Comparison of ENCODE assay signal across 11 cellular contexts in the genomic region with DNA sequence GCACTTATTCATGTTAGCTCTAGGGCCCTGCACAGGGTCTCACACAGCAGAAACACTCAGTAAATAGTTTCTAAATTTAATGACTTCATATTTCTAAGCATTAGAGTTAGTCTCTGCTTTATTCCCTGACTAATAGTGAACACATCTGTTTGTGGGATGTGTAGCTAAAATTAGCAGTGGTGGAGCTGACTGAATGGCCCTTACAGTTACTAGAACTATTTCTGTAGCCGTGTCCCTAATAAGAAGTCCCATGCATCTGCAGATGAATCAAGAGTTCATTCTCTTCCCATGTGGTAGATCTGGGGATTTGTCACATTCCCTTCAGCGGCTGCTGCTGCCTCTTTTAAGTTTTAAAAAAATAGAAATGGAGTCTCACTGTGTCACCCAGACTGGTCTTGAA. TPM values are rescaled to one million over a fixed set of nuclear protein-coding genes. Genes with fewer than 3 reads are reported as not detected.
DNase-seq lines count a peak whose midpoint lies in the region; ATAC-seq and TF ChIP-seq lines count a peak whose summit lies in the region.
"Had no signal": no experiment of that assay in that cellular context is flagged by ENCODE, and none has a peak within 500 bp of the region (broad histone marks: within the 10 kb centered on the region; RNA-seq: fewer than 3 reads in every experiment).

No MANE protein-coding gene starts in this region.

- no peak overlapping the region for H2AFZ ChIP-seq in osteoblast (ENCODE audit: low read length)

- peak; percentile 47 for DNase-seq in AG08396 (ENCODE audit: low spot score)
- peak; percentile 50 for DNase-seq in MV-4-11 (lab: John Stamatoyannopoulos, UW)
- peak; percentile 50 for DNase-seq in fibroblast of peridontal ligament (ENCODE audit: extremely low read depth)
- DNase-seq in osteoblast (ENCODE audit: insufficient read length, low spot score, missing footprints) = no peak
- DNase-seq in activated T-cell treated with anti-CD3 and anti-CD28 coated beads, Interleukin-2, amount 50 U/mL, for 1 hour = no peak
- DNase-seq in activated naive CD4-positive, alpha-beta T cell treated with Interleukin-2 at 50 U/mL for 16 hours = no peak
- DNase-seq: activated gamma-delta T cell, NCI-H1092, right lobe of liver had no signal

- peaks cover 9% of the 10 kb centered on the region for H3K4me1 ChIP-seq in osteoblast (ENCODE audit: insufficient read depth, low read length)
- H3K4me1 ChIP-seq: right lobe of liver had no signal

- peak overlapping the region; percentile 32 for H3K4me2 ChIP-seq in osteoblast (ENCODE audit: insufficient read depth, low read length)

- TF ChIP-seq CTCF in osteoblast (IDR thresholded peaks at IDR 0.05; ENCODE audit: extremely low read depth, low read depth, low read length) = no peak

- no peaks in the 10 kb centered on the region for H3K79me2 ChIP-seq in osteoblast (ENCODE audit: insufficient read depth, low read length)

- H3K4me3 ChIP-seq in osteoblast (ENCODE audit: insufficient read depth, low read length) = no peak overlapping the region
- H3K4me3 ChIP-seq: right lobe of liver had no signal

- peak overlapping the region; percentile 63 for H3K27ac ChIP-seq in osteoblast (ENCODE audit: low read depth, low read length)

- H3K27me3 ChIP-seq in osteoblast (ENCODE audit: insufficient read depth, low read length) = no peaks in the 10 kb centered on the region
- H3K27me3 ChIP-seq: right lobe of liver had no signal

- peaks cover 24% of the 10 kb centered on the region for H3K36me3 ChIP-seq in osteoblast (ENCODE audit: insufficient read depth, low read length)

- no peaks in the 10 kb centered on the region for H4K20me1 ChIP-seq in osteoblast (ENCODE audit: insufficient read depth, low read length)

- no peaks in the 10 kb centered on the region for H3K9me3 ChIP-seq in osteoblast (ENCODE audit: low read depth, low read length)
- H3K9me3 ChIP-seq: right lobe of liver had no signal

- ATAC-seq in GM19463 (IDR thresholded peaks at IDR 0.05; ENCODE audit: unreplicated experiment) (no peak), HG03025 (IDR thresholded peaks at IDR 0.05; ENCODE audit: low FRiP score, unreplicated experiment) (no peak)

RNA-seq across cellular contexts. Expression of gene MAP3K8, which starts 11.7 kb away (rescaled TPM):
- total RNA-seq in osteoblast = 10.3 and 14.5 TPM in 2 replicates

Comparison
In these comparisons a context has a peak if more than half of its experiments do, and no peak if none do; other contexts are left out.
1. DNase-seq: peak in AG08396 (single experiment), MV-4-11 (single experiment) and fibroblast of peridontal ligament (single experiment); none in osteoblast (single experiment), activated T-cell treated with anti-CD3 and anti-CD28 coated beads, Interleukin-2, amount 50 U/mL, for 1 hour (single experiment) and activated naive CD4-positive, alpha-beta T cell treated with Interleukin-2 at 50 U/mL for 16 hours (single experiment).